Comparison of ENCODE assay signal across 16 cellular contexts in the genomic region with DNA sequence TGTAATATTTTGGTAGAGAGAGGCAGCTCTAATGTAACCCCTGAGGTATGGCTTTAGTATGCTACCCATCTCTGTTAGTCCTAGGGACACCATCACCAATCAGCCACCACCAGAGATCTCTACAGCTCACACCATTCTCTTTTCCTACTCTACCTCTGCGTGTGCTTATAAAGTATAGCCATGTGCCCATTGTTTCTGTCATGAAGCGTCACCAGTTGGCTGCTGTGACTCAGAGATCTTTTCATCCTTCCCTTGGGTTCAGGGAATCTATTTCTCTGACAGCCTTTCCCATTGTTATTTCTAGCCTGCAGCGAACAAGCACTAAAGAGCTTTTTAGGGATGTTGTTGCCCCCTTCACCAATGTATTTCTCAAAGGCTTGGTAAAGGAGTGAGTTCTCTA.
DNase-seq lines count a peak whose midpoint lies in the region; ATAC-seq and TF ChIP-seq lines count a peak whose summit lies in the region.
"Had no signal": no experiment of that assay in that cellular context is flagged by ENCODE, and none has a peak within 500 bp of the region (broad histone marks: within the 10 kb centered on the region; RNA-seq: fewer than 3 reads in every experiment).

No MANE protein-coding gene starts in this region.

- ATAC-seq in IMR-90 (ENCODE audit: low read depth) (peak; percentile 8), body of pancreas (no peak), GM19455 (IDR thresholded peaks at IDR 0.05; ENCODE audit: unreplicated experiment) (no peak)
- ATAC-seq: K562 had no signal

- peaks cover 8% of the 10 kb centered on the region for H3F3A ChIP-seq in smooth muscle cell (ENCODE audit: low read depth)

- H2AK5ac ChIP-seq in IMR-90 (ENCODE audit: low read depth, low read length) = peak overlapping the region; percentile 25; the same call in 1 of the 2 replicates

- peaks cover 3% of the 10 kb centered on the region for H3K27me3 Mint-ChIP-seq in activated CD4-positive, alpha-beta memory T cell treated with anti-CD3 and anti-CD28 coated beads for 36 hours

- H3K4me3 ChIP-seq in IMR-90 (ENCODE audit: insufficient read depth, low read depth, low read length) = no peak overlapping the region
- no peak overlapping the region for H3K4me3 ChIP-seq in body of pancreas
- no peak overlapping the region for H3K4me3 ChIP-seq in fibroblast of the aortic adventitia (ENCODE audit: low read depth, low read length)
- H3K4me3 ChIP-seq in smooth muscle cell = no peak overlapping the region
- H3K4me3 ChIP-seq: K562 had no signal

- H2BK15ac ChIP-seq in IMR-90 (ENCODE audit: low read depth, low read length) = peak overlapping the region; percentile 5; the same call in 1 of the 3 replicates

- TF ChIP-seq POLR2A in IMR-90 (IDR thresholded peaks at IDR 0.05; ENCODE audit: low read depth, low read length) (no peak), body of pancreas (IDR thresholded peaks at IDR 0.05) (no peak)

- H3K4me3 Mint-ChIP-seq in activated CD4-positive, alpha-beta memory T cell treated with anti-CD3 and anti-CD28 coated beads for 36 hours = no peak overlapping the region
- H3K4me3 Mint-ChIP-seq: CD4-positive, CD25-positive, alpha-beta regulatory T cell had no signal

- peaks cover 89% of the 10 kb centered on the region for H3K79me2 ChIP-seq in smooth muscle cell (ENCODE audit: low read depth)

- TF ChIP-seq CTCF in IMR-90 (conservative IDR thresholded peaks at IDR 0.05; ENCODE audit: low read depth, low read length) (no peak), body of pancreas (IDR thresholded peaks at IDR 0.05) (no peak), fibroblast of the aortic adventitia (IDR thresholded peaks at IDR 0.05; ENCODE audit: insufficient read depth, low read length) (no peak), smooth muscle cell (IDR thresholded peaks at IDR 0.05; ENCODE audit: borderline replicate concordance, insufficient read depth, poor library complexity, severe bottlenecking) (no peak)

- H4K5ac ChIP-seq in IMR-90 (ENCODE audit: low read depth, low read length) = no peak overlapping the region; the same call in 1 of the 2 replicates

- H3K9me3 ChIP-seq in IMR-90 (ENCODE audit: control insufficient read depth, insufficient read depth, low read length) (no peaks in the 10 kb centered on the region), body of pancreas (no peaks in the 10 kb centered on the region), smooth muscle cell (replicated peaks; ENCODE audit: low read depth) (no peaks in the 10 kb centered on the region)

- H4K91ac ChIP-seq in IMR-90 (ENCODE audit: insufficient read depth, low read depth, low read length) = no peak overlapping the region

- no peak overlapping the region for H3K56ac ChIP-seq in IMR-90 (ENCODE audit: extremely low read depth, insufficient read depth, low read length)

- H2BK20ac ChIP-seq in IMR-90 (ENCODE audit: low read depth, low read length) = peak overlapping the region; percentile 17; the same call in 1 of the 2 replicates

- H3K36me3 ChIP-seq in IMR-90 (ENCODE audit: control insufficient read depth, insufficient read depth, low read length) (0 out of 2 replicates have a peak, but pooled peaks cover 1% of the 10 kb centered on the region), body of pancreas (replicated peaks in 1 of 2; ENCODE audit: insufficient read depth in 1 of 2, low read depth in 2 of 2) (no peaks in the 10 kb centered on the region), smooth muscle cell (ENCODE audit: low read depth) (no peaks in the 10 kb centered on the region)

- H3K4me2 ChIP-seq in IMR-90 (ENCODE audit: low read depth, low read length) (no peak overlapping the region), smooth muscle cell (peak overlapping the region; percentile 58)

- 0 out of 2 replicates have a peak overlapping the region, but pooled peaks have one; percentile 4 for H3K4ac ChIP-seq in IMR-90 (ENCODE audit: low read depth, low read length)

- no peaks in the 10 kb centered on the region for H3K36me3 Mint-ChIP-seq in activated CD4-positive, alpha-beta memory T cell treated with anti-CD3 and anti-CD28 coated beads for 36 hours
- H3K36me3 Mint-ChIP-seq: CD4-positive, CD25-positive, alpha-beta regulatory T cell had no signal

- CTCF ChIA-PET in IMR-90 (lab: Yijun Ruan, JAX) = no interaction called here
- CTCF ChIA-PET in activated CD4-positive, alpha-beta memory T cell treated with anti-CD3 and anti-CD28 coated beads for 36 hours (lab: Charles Lee) = no interaction called here

- no TSS peak for BruUV-seq in IMR-90 (replicated peaks; lab: Mats Ljungman, UMichigan)

- H2BK5ac ChIP-seq in IMR-90 (ENCODE audit: low read depth, low read length, poor library complexity, severe bottlenecking) = peak overlapping the region; percentile 60

- H3K9ac ChIP-seq in IMR-90 (ENCODE audit: low read depth, low read length) (no peak overlapping the region), smooth muscle cell (ENCODE audit: low read depth) (no peak overlapping the region)

- DNase-seq in IMR-90 (no peak), body of pancreas (no peak), fibroblast of the aortic adventitia (ENCODE audit: low read depth) (peak; percentile 47), smooth muscle cell (lab: John Stamatoyannopoulos, UW; ENCODE audit: unreplicated experiment) (no peak), GOT3 (lab: John Stamatoyannopoulos, UW) (no peak)
- no peak for DNase-seq in activated CD4-positive, alpha-beta memory T cell treated with anti-CD3 and anti-CD28 coated beads for 36 hours
- DNase-seq: CD4-positive, CD25-positive, alpha-beta regulatory T cell; NCI-H1417 treated with DMSO at 0.1 percent for 48 hours; NCI-H2029; NCI-H2171 treated with DMSO at 0.1 percent for 48 hours; NCI-H446 treated with DMSO at 0.1 percent for 48 hours; OCI-M1 had no signal

- H2BK120ac ChIP-seq in IMR-90 (ENCODE audit: low read depth, low read length) = peak overlapping the region; percentile 16; the same call in 1 of the 2 replicates

- H3K4me1 ChIP-seq in IMR-90 (ENCODE audit: control insufficient read depth, insufficient read depth, low read length) = peaks cover 27% of the 10 kb centered on the region
- peaks cover 61% of the 10 kb centered on the region for H3K4me1 ChIP-seq in body of pancreas
- peaks cover 40% of the 10 kb centered on the region for H3K4me1 ChIP-seq in smooth muscle cell (ENCODE audit: low read depth)

- 100% methylated on average over 1 of the region's 3 CpGs; no CpG with 5 or more reads in 1 of the 2 experiments for WGBS in IMR-90 (ENCODE audit: extremely low coverage in 2 of 2, insufficient read length in 1 of 2), 2 experiments
- 98% methylated on average over 3 of the region's 3 CpGs for WGBS in body of pancreas, 2 donors
- 67% methylated on average over 3 of the region's 3 CpGs for WGBS in smooth muscle cell (ENCODE audit: low lambda C conversion rate)

- POLR2A ChIA-PET in IMR-90 (lab: Charles Lee; ENCODE audit: unreplicated experiment) = no interaction called here
- POLR2A ChIA-PET in activated CD4-positive, alpha-beta memory T cell treated with anti-CD3 and anti-CD28 coated beads for 36 hours (lab: Charles Lee) = no interaction called here

- H3K9me3 Mint-ChIP-seq in activated CD4-positive, alpha-beta memory T cell treated with anti-CD3 and anti-CD28 coated beads for 36 hours = no peaks in the 10 kb centered on the region
- H3K9me3 Mint-ChIP-seq: CD4-positive, CD25-positive, alpha-beta regulatory T cell had no signal

- H3K79me1 ChIP-seq in IMR-90 (ENCODE audit: low read depth in 1 of 2, low read length in 2 of 2) = peaks cover 24 to 65% of the 10 kb centered on the region in 2 experiments

- TF ChIP-seq RAD21 in IMR-90 (IDR thresholded peaks at IDR 0.05; ENCODE audit: low read length) = no peak

- H3K27ac Mint-ChIP-seq in activated CD4-positive, alpha-beta memory T cell treated with anti-CD3 and anti-CD28 coated beads for 36 hours = no peak overlapping the region
- H3K27ac Mint-ChIP-seq: CD4-positive, CD25-positive, alpha-beta regulatory T cell had no signal

- H3K9me1 ChIP-seq in IMR-90 (ENCODE audit: insufficient read depth, low read length) = peaks cover 21% of the 10 kb centered on the region

- dilution Hi-C loops in IMR-90 (cut with HindIII; ENCODE audit: low sequenced_read_pairs, unreplicated experiment) = no loop called here

- no peak overlapping the region for H4K8ac ChIP-seq in IMR-90 (ENCODE audit: low read depth in 2 of 2, low read length in 2 of 2)

- no peak overlapping the region for H2AFZ ChIP-seq in IMR-90 (replicated peaks; ENCODE audit: low read length, poor library complexity)
- no peak overlapping the region for H2AFZ ChIP-seq in smooth muscle cell (ENCODE audit: low read depth)

- H3K23ac ChIP-seq in IMR-90 (ENCODE audit: low read depth, low read length) = peak overlapping the region; percentile 18; the same call in 1 of the 2 replicates

- peak overlapping the region; percentile 55 for H3K14ac ChIP-seq in IMR-90 (replicated peaks; ENCODE audit: low read depth, low read length)

- H3K27me3 ChIP-seq in IMR-90 (ENCODE audit: control insufficient read depth, insufficient read depth, low read length) (no peaks in the 10 kb centered on the region), body of pancreas (no peaks in the 10 kb centered on the region), smooth muscle cell (ENCODE audit: low read depth) (no peaks in the 10 kb centered on the region)

- H3K18ac ChIP-seq in IMR-90 (ENCODE audit: low read depth, low read length) = peak overlapping the region; percentile 46; the same call in 1 of the 2 replicates

- no peaks in the 10 kb centered on the region for H3K4me1 Mint-ChIP-seq in activated CD4-positive, alpha-beta memory T cell treated with anti-CD3 and anti-CD28 coated beads for 36 hours (ENCODE audit: low read depth)
- H3K4me1 Mint-ChIP-seq: CD4-positive, CD25-positive, alpha-beta regulatory T cell had no signal

- H2AK9ac ChIP-seq in IMR-90 (replicated peaks; ENCODE audit: low read depth, low read length, poor library complexity) = no peak overlapping the region

- H3K27ac ChIP-seq in IMR-90 (ENCODE audit: insufficient read depth, low read length) (no peak overlapping the region), body of pancreas (peak overlapping the region in 3 of 4 donors; percentile 27 to 67 (median 62)), smooth muscle cell (ENCODE audit: low read depth) (peak overlapping the region; percentile 73)
- H3K27ac ChIP-seq: HL-60, RWPE1 had no signal

- in situ Hi-C loops in IMR-90 (cut with MboI; ENCODE audit: low sequenced_read_pairs) = no loop called here

- intact Hi-C loops in IMR-90 (cut with micrococcal nuclease) = no loop called here
- intact Hi-C loops in body of pancreas (cut with DNase I) = no loop called here
- intact Hi-C loops in activated CD4-positive, alpha-beta memory T cell treated with anti-CD3 and anti-CD28 coated beads for 36 hours (cut with micrococcal nuclease) = no loop called here

- H4K20me1 ChIP-seq in IMR-90 (ENCODE audit: insufficient read depth, low read length) (peaks cover 28% of the 10 kb centered on the region), smooth muscle cell (ENCODE audit: low read depth) (peaks cover 95% of the 10 kb centered on the region)
